In the genomic region with DNA sequence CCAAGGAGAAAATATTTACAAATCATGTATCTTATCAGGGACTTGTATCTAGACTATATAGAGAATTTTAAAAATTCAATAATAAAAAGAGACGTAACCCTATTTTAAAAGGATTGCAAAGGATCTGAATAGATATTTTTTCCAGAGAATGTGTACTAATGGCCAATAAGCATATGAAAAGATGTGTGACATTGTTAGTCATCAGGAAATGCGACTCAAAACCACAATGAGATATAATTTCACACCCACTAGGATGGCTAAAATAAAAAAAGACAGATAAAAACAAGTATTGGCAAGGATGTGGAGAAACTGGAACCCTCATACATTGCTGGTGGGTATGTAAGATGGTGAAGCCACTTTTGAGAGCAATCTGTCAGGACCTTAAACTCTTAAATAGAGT, we compare ENCODE assay signal across 28 cellular contexts.
"Had no signal": no experiment of that assay in that cellular context is flagged by ENCODE, and none has a peak within 500 bp of the region (broad histone marks: within the 10 kb centered on the region; RNA-seq: fewer than 3 reads in every experiment).

No MANE protein-coding gene starts in this region.

- H3K36me3 ChIP-seq: breast epithelium had no signal

- H3K4me3 ChIP-seq: breast epithelium, K562, MG63, PC-9 had no signal

- ATAC-seq: activated T-cell treated with anti-CD3 and anti-CD28 coated beads, Interleukin-2, amount 50 U/mL, for 72 hours; K562; T-cell had no signal

- H3K27ac Mint-ChIP-seq: activated B cell treated with CpG ODN at 0.5 μM for 24 hours; activated CD4-positive, alpha-beta T cell treated with anti-CD3 and anti-CD28 coated beads, Interleukin-2, amount 10 ng/mL, durations not matched to agents 24 days and 14 days; activated naive CD4-positive, alpha-beta T cell treated with anti-CD3 and anti-CD28 coated beads, Interleukin-2, amount 10 ng/mL, durations not matched to agents 7 days and 5 days; activated naive CD8-positive, alpha-beta T cell treated with anti-CD3 and anti-CD28 coated beads for 36 hours; activated T-cell treated with anti-CD3 and anti-CD28 coated beads, Interleukin-2, amount 50 U/mL, for 72 hours; activated T-helper 2 cell treated with anti-CD3 and anti-CD28 coated beads, Interferon-gamma antibody, Interleukin-2, Interleukin-4, amounts not matched to agents 10 μg/mL and 5 μg/mL and 100 μg/mL, durations not matched to agents 14 hours and 24 hours and 36 hours; T-cell had no signal

- H3K4me1 ChIP-seq: breast epithelium had no signal

- H3K27me3 ChIP-seq: breast epithelium, MG63 had no signal

- DNase-seq: activated B cell treated with CpG ODN at 0.5 μM for 24 hours; activated CD4-positive, alpha-beta T cell treated with anti-CD3 and anti-CD28 coated beads for 1 hour; activated CD4-positive, alpha-beta T cell treated with anti-CD3 and anti-CD28 coated beads, Interleukin-2, amount 10 ng/mL, durations not matched to agents 24 days and 14 days; activated CD4-positive, alpha-beta T cell treated with anti-CD3 and anti-CD28 coated beads, Interleukin-2, amount 50 U/mL, for 48 hours; activated CD8-positive, alpha-beta memory T cell treated with anti-CD3 and anti-CD28 coated beads for 24 hours; activated gamma-delta T cell treated with Interleukin-2 at 50 U/mL for 16 hours; activated naive CD4-positive, alpha-beta T cell treated with anti-CD3 and anti-CD28 coated beads, Interleukin-2, amount 10 ng/mL, durations not matched to agents 7 days and 5 days; activated naive CD8-positive, alpha-beta T cell treated with anti-CD3 and anti-CD28 coated beads for 36 hours; activated T-cell treated with anti-CD3 and anti-CD28 coated beads, Interleukin-2, amount 50 U/mL, for 72 hours; central memory CD4-positive, alpha-beta T cell; Karpas-422; MG63; MV-4-11; NCI-H1092 treated with DMSO at 0.1 percent for 48 hours; NCI-H1417 treated with DMSO at 0.1 percent for 48 hours; NCI-H1694; NCI-H2029; NCI-H510A treated with DMSO at 0.1 percent for 48 hours; NCI-H69; NK-92 treated with Interleukin-12 subunit alpha and Interleukin-12 subunit beta, amount 100 ng/mL, for 24 hours; PC-9; SIG-M5; T-cell; T-helper 2 cell; T1000 had no signal

- H2AFZ ChIP-seq: PC-9 had no signal

- H3K36me3 Mint-ChIP-seq: activated naive CD4-positive, alpha-beta T cell treated with anti-CD3 and anti-CD28 coated beads, Interleukin-2, amount 10 ng/mL, durations not matched to agents 7 days and 5 days; activated naive CD8-positive, alpha-beta T cell treated with anti-CD3 and anti-CD28 coated beads for 36 hours had no signal

- H3K4me3 Mint-ChIP-seq: activated B cell treated with CpG ODN at 0.5 μM for 24 hours; activated CD4-positive, alpha-beta T cell treated with anti-CD3 and anti-CD28 coated beads, Interleukin-2, amount 10 ng/mL, durations not matched to agents 24 days and 14 days; activated naive CD4-positive, alpha-beta T cell treated with anti-CD3 and anti-CD28 coated beads, Interleukin-2, amount 10 ng/mL, durations not matched to agents 7 days and 5 days; activated naive CD8-positive, alpha-beta T cell treated with anti-CD3 and anti-CD28 coated beads for 36 hours; activated T-cell treated with anti-CD3 and anti-CD28 coated beads, Interleukin-2, amount 50 U/mL, for 72 hours; T-cell had no signal

- H3K4me1 Mint-ChIP-seq: activated B cell treated with CpG ODN at 0.5 μM for 24 hours; activated CD4-positive, alpha-beta T cell treated with anti-CD3 and anti-CD28 coated beads, Interleukin-2, amount 10 ng/mL, durations not matched to agents 24 days and 14 days; activated naive CD4-positive, alpha-beta T cell treated with anti-CD3 and anti-CD28 coated beads, Interleukin-2, amount 10 ng/mL, durations not matched to agents 7 days and 5 days; activated naive CD8-positive, alpha-beta T cell treated with anti-CD3 and anti-CD28 coated beads for 36 hours; T-cell had no signal

- H3K4me2 ChIP-seq: PC-9 had no signal

- H3K27ac ChIP-seq: breast epithelium, PC-9 had no signal

- H3K27me3 Mint-ChIP-seq: activated CD4-positive, alpha-beta T cell treated with anti-CD3 and anti-CD28 coated beads, Interleukin-2, amount 10 ng/mL, durations not matched to agents 24 days and 14 days; activated naive CD4-positive, alpha-beta T cell treated with anti-CD3 and anti-CD28 coated beads, Interleukin-2, amount 10 ng/mL, durations not matched to agents 7 days and 5 days; activated naive CD8-positive, alpha-beta T cell treated with anti-CD3 and anti-CD28 coated beads for 36 hours; T-cell had no signal
